In genomic region chr11:118176400-118177134, GRCh38 we compare ENCODE assay signal across 1 cellular context.
TF ChIP-seq lines count a peak whose summit lies in the region.

A gene with protein sequence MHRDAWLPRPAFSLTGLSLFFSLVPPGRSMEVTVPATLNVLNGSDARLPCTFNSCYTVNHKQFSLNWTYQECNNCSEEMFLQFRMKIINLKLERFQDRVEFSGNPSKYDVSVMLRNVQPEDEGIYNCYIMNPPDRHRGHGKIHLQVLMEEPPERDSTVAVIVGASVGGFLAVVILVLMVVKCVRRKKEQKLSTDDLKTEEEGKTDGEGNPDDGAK (minus strand): TSS chr11:118176639. CDS start chr11:118176431, 208 bp downstream.

TF ChIP-seq in IMR-90, 13 proteins besides CTCF, POLR2A, EP300 and RAD21:
- no peak for TF ChIP-seq FOS (IDR thresholded peaks at IDR 0.05; ENCODE audit: low read depth, low read length)
- TF ChIP-seq SMC3 (IDR thresholded peaks at IDR 0.05; ENCODE audit: low read depth, low read length): no peak
- TF ChIP-seq ELK1 (IDR thresholded peaks at IDR 0.05; ENCODE audit: borderline replicate concordance, low read depth, low read length): no peak
- no peak for TF ChIP-seq CEBPB (IDR thresholded peaks at IDR 0.05; ENCODE audit: low read depth, low read length)
- TF ChIP-seq, protein P1, sequence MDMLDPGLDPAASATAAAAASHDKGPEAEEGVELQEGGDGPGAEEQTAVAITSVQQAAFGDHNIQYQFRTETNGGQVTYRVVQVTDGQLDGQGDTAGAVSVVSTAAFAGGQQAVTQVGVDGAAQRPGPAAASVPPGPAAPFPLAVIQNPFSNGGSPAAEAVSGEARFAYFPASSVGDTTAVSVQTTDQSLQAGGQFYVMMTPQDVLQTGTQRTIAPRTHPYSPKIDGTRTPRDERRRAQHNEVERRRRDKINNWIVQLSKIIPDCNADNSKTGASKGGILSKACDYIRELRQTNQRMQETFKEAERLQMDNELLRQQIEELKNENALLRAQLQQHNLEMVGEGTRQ (IDR thresholded peaks at IDR 0.05; ENCODE audit: low read depth, low read length): no peak
- no peak for TF ChIP-seq BHLHE40 (IDR thresholded peaks at IDR 0.05; ENCODE audit: low read depth, low read length)
- TF ChIP-seq CHD1 (IDR thresholded peaks at IDR 0.05; ENCODE audit: low read depth, low read length): no peak
- TF ChIP-seq MAFK (IDR thresholded peaks at IDR 0.05; ENCODE audit: low read depth, low read length): no peak
- TF ChIP-seq MXI1 (IDR thresholded peaks at IDR 0.05; ENCODE audit: borderline replicate concordance, low read depth, low read length): no peak
- TF ChIP-seq RFX5 (IDR thresholded peaks at IDR 0.05; ENCODE audit: low read depth, low read length): no peak
- TF ChIP-seq NFE2L2 (IDR thresholded peaks at IDR 0.05; ENCODE audit: low read depth, low read length): no peak
- no peak for TF ChIP-seq RCOR1 (IDR thresholded peaks at IDR 0.05; ENCODE audit: insufficient replicate concordance, low read length)
- no peak for TF ChIP-seq MAZ (IDR thresholded peaks at IDR 0.05; ENCODE audit: borderline replicate concordance, low read depth, low read length)
